ENCODE assay signal across 9 cellular contexts in the genomic region with DNA sequence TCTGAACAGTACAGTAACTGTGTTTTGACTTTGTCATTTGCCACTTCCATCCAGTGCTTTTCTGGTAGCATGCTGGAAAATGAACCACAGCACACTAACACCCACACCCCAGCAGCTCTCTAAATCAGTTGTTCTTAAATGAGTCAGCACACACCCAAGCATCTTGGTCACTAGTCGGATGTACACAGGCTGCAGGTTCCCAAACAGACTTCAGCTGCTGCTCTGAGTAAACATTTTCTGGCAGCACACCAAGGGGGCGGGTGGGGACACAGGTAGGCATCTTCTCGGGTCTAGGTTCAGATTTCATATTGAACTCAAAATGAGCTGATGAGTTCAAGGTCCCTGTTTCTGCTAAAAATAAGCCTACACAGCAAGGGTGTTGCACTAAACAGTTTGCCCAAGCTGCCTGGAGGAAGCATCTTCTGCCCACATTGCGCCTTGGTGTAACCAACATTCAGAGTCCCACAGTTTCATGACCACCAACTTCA. TPM values are rescaled to one million over a fixed set of nuclear protein-coding genes. Genes with fewer than 3 reads are reported as not detected.
DNase-seq lines count a peak whose midpoint lies in the region; ATAC-seq and TF ChIP-seq lines count a peak whose summit lies in the region.
"Had no signal": no experiment of that assay in that cellular context is flagged by ENCODE, and none has a peak within 500 bp of the region (broad histone marks: within the 10 kb centered on the region; RNA-seq: fewer than 3 reads in every experiment).

No MANE protein-coding gene starts in this region.

- peak; percentile 41 for DNase-seq in GM06990 (ENCODE audit: extremely low read depth, insufficient read length)
- DNase-seq in activated T-cell treated with anti-CD3 and anti-CD28 coated beads, Interleukin-2, amount 50 U/mL, for 24 hours: peak; percentile 73
- DNase-seq in stimulated activated CD4-positive, alpha-beta T cell treated with anti-CD3 and anti-CD28 coated beads, TNF-alpha, amount 100 ng/mL, for 24 hours (ENCODE audit: low read depth in 3 of 3): peak; percentile 30 to 61 (median 54)
- DNase-seq in erythroblast (lab: John Stamatoyannopoulos, UW): no peak
- no peak for DNase-seq in Right ventricle myocardium superior
- no peak for DNase-seq in NCI-H524 treated with DMSO at 0.1 percent for 48 hours (lab: John Stamatoyannopoulos, UW)

- H3K27ac Mint-ChIP-seq in activated T-cell treated with anti-CD3 and anti-CD28 coated beads, Interleukin-2, amount 50 U/mL, for 24 hours: no peak overlapping the region
- H3K27ac Mint-ChIP-seq: nephron had no signal

- ATAC-seq in GM21390 (IDR thresholded peaks at IDR 0.05; ENCODE audit: unreplicated experiment) (peak; percentile 92), HG03565 (IDR thresholded peaks at IDR 0.05; ENCODE audit: unreplicated experiment) (peak; percentile 75), Right ventricle myocardium superior (ENCODE audit: poor library complexity) (no peak)

- TF ChIP-seq CTCF in GM06990 (IDR thresholded peaks at IDR 0.05; ENCODE audit: insufficient read depth, low read length, poor library complexity, severe bottlenecking): no peak

- no peak for TF ChIP-seq POLR2A in erythroblast (IDR thresholded peaks at IDR 0.05; ENCODE audit: low read length)

- peak overlapping the region; percentile 38 for H3K4me3 Mint-ChIP-seq in activated T-cell treated with anti-CD3 and anti-CD28 coated beads, Interleukin-2, amount 50 U/mL, for 24 hours
- H3K4me3 Mint-ChIP-seq: nephron had no signal

- H3K36me3 Mint-ChIP-seq in activated T-cell treated with anti-CD3 and anti-CD28 coated beads, Interleukin-2, amount 50 U/mL, for 24 hours (ENCODE audit: low read depth): no peaks in the 10 kb centered on the region

- H3K27me3 ChIP-seq in GM06990 (replicated peaks; ENCODE audit: control insufficient read depth, insufficient read depth, low read length): no peaks in the 10 kb centered on the region

- H3K4me3 ChIP-seq in GM06990 (replicated peaks; ENCODE audit: low read depth, low read length): no peak overlapping the region

- H3K9me3 Mint-ChIP-seq in activated T-cell treated with anti-CD3 and anti-CD28 coated beads, Interleukin-2, amount 50 U/mL, for 24 hours: no peaks in the 10 kb centered on the region

- no peaks in the 10 kb centered on the region for H3K27me3 Mint-ChIP-seq in activated T-cell treated with anti-CD3 and anti-CD28 coated beads, Interleukin-2, amount 50 U/mL, for 24 hours

- peaks cover 38% of the 10 kb centered on the region for H3K4me1 Mint-ChIP-seq in activated T-cell treated with anti-CD3 and anti-CD28 coated beads, Interleukin-2, amount 50 U/mL, for 24 hours (ENCODE audit: low read depth)
- H3K4me1 Mint-ChIP-seq: nephron had no signal

- intact Hi-C loops in Right ventricle myocardium superior (cut with DNase I): no loop called here

- H3K36me3 ChIP-seq in GM06990 (ENCODE audit: control insufficient read depth, insufficient read depth, low read length): no peaks in the 10 kb centered on the region

RNA-seq across cellular contexts. Expression of a gene that starts 39.8 kb away (rescaled TPM):
- total RNA-seq in Right ventricle myocardium superior: not detected

Comparison
In these comparisons a context has a peak if more than half of its experiments do, and no peak if none do; other contexts are left out.
1. DNase-seq: peak in GM06990 (single experiment), activated T-cell treated with anti-CD3 and anti-CD28 coated beads, Interleukin-2, amount 50 U/mL, for 24 hours (single experiment) and stimulated activated CD4-positive, alpha-beta T cell treated with anti-CD3 and anti-CD28 coated beads, TNF-alpha, amount 100 ng/mL, for 24 hours (3 of 3); none in erythroblast (0 of 2), Right ventricle myocardium superior (single experiment) and NCI-H524 treated with DMSO at 0.1 percent for 48 hours (single experiment).